ENCODE assay signal across 9 cellular contexts in genomic region chr10:125000366-125001312, GRCh38. TPM values are rescaled to one million over a fixed set of nuclear protein-coding genes. Genes with fewer than 3 reads are reported as not detected.
A peak's percentile ranks its signal among the peaks of the same experiment; 100 is the strongest.
DNase-seq lines count a peak whose midpoint lies in the region; ATAC-seq, FAIRE-seq and TF ChIP-seq lines count a peak whose summit lies in the region.
"Had no signal": no experiment of that assay in that cellular context is flagged by ENCODE, and none has a peak within 500 bp of the region (broad histone marks: within the 10 kb centered on the region; RNA-seq: fewer than 3 reads in every experiment).

No MANE protein-coding gene starts in this region.

- H2AFZ ChIP-seq in osteoblast (ENCODE audit: low read length) = no peak overlapping the region

- no peak for FAIRE-seq in RCC 7860 (lab: Jason Lieb, UNC)

- H3K79me2 ChIP-seq in osteoblast (ENCODE audit: insufficient read depth, low read length) = peaks cover 49% of the 10 kb centered on the region

- H3K4me2 ChIP-seq in osteoblast (ENCODE audit: insufficient read depth, low read length) = peak overlapping the region; percentile 62

- H3K4me1 ChIP-seq in foreskin keratinocyte = peaks cover 4% of the 10 kb centered on the region
- H3K4me1 ChIP-seq in osteoblast (ENCODE audit: insufficient read depth, low read length) = peaks cover 22% of the 10 kb centered on the region

- H3K27me3 ChIP-seq in foreskin keratinocyte = no peaks in the 10 kb centered on the region
- no peaks in the 10 kb centered on the region for H3K27me3 ChIP-seq in osteoblast (ENCODE audit: insufficient read depth, low read length)

- peaks cover 41% of the 10 kb centered on the region for H3K36me3 ChIP-seq in osteoblast (ENCODE audit: insufficient read depth, low read length)

- CTCF ChIA-PET in RWPE1 (lab: Yijun Ruan, JAX) = interaction anchor here (0.5 kb wide), 1 partner anchor 1926 kb away, joined by 3 read pairs; no protein-coding TSS in a partner anchor

- ATAC-seq in foreskin keratinocyte = no peak

- peak overlapping the region; percentile 80 for H3K27ac ChIP-seq in RWPE1
- H3K27ac ChIP-seq in foreskin keratinocyte = no peak overlapping the region
- peak overlapping the region; percentile 93 for H3K27ac ChIP-seq in osteoblast (ENCODE audit: low read depth, low read length)

- POLR2A ChIA-PET in RWPE1 (lab: Yijun Ruan, JAX; ENCODE audit: low non-redundant PET) = no interaction called here

- H4K20me1 ChIP-seq in osteoblast (ENCODE audit: insufficient read depth, low read length) = peaks cover 34% of the 10 kb centered on the region

- no peaks in the 10 kb centered on the region for H3K9me3 ChIP-seq in osteoblast (ENCODE audit: low read depth, low read length)

- peak; percentile 2 for DNase-seq in COLO668 (lab: John Stamatoyannopoulos, UW; ENCODE audit: unreplicated experiment)
- no peak for DNase-seq in RWPE1 (ENCODE audit: low spot score)
- no peak for DNase-seq in foreskin keratinocyte
- DNase-seq in osteoblast (ENCODE audit: insufficient read length, low spot score, missing footprints) = peak; percentile 89
- DNase-seq in occipital lobe (lab: John Stamatoyannopoulos, UW) = no peak
- DNase-seq in NCI-H2227 (lab: John Stamatoyannopoulos, UW; ENCODE audit: unreplicated experiment) = no peak
- DNase-seq in stimulated activated CD4-positive, alpha-beta T cell treated with anti-CD3 and anti-CD28 coated beads, Interleukin-4, amount 100 ng/mL, for 1 hour = no peak
- DNase-seq in RCC 7860 (ENCODE audit: low spot score) = no peak
- DNase-seq: NCI-H2171 treated with DMSO at 0.1 percent for 48 hours had no signal

- TF ChIP-seq CTCF in RWPE1 (conservative IDR thresholded peaks at IDR 0.05; ENCODE audit: low read depth) = no peak
- TF ChIP-seq CTCF in foreskin keratinocyte (conservative IDR thresholded peaks at IDR 0.05) = peak; percentile 27
- peak; percentile 14 for TF ChIP-seq CTCF in osteoblast (IDR thresholded peaks at IDR 0.05; ENCODE audit: extremely low read depth, low read depth, low read length)

- no peak overlapping the region for H3K4me3 ChIP-seq in osteoblast (ENCODE audit: insufficient read depth, low read length)

RNA-seq across cellular contexts. Expression of gene ZRANB1, which starts 58.7 kb away (rescaled TPM):
- total RNA-seq in foreskin keratinocyte (11.5 and 12.5 TPM in 2 replicates), osteoblast (34.7 and 35.9 TPM in 2 replicates), occipital lobe (78.6 TPM)
- polyA plus RNA-seq in foreskin keratinocyte = 3.8 and 4.5 TPM in 2 replicates

Comparison
In these comparisons a context has a peak if more than half of its experiments do, and no peak if none do; other contexts are left out.
1. DNase-seq: peak in COLO668 (single experiment) and osteoblast (single experiment); none in RWPE1 (single experiment), foreskin keratinocyte (0 of 2), occipital lobe (single experiment), NCI-H2227 (single experiment), stimulated activated CD4-positive, alpha-beta T cell treated with anti-CD3 and anti-CD28 coated beads, Interleukin-4, amount 100 ng/mL, for 1 hour (single experiment) and RCC 7860 (single experiment).